In the genomic region with DNA sequence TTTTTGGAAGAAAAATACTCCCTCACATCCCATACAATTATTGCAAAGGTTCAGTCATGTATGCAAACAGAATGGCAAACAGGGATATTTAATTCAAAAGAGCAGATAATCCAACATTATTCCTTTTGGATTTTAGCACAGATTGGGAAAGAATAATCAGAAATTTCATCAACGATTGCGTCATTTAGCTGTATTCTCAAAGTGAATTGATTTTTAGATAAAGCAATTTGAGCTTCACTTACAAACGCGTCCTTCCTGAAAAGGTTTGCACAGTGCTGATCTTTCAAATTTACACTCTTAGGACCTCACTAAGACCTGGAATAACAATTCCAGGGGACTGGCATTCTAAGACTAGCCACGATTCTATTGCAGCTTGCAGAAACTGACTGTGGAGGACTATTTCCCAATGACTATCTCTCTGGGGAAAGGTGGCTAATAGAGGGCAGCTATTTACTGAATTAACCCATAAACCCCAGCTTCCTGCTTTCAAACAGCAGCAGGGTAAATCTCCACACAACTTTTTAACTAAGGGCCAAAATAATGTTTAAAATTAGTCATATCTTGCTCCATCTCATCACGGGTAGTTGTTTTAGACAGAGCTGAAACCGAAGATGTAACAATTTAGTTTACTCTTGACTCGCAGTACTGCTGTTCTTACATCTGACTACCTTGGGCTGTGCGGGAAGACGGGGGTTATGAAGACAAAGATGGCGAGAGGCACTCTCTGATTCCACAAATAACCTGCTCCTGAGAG, we compare ENCODE assay signal across 16 cellular contexts.
DNase-seq lines count a peak whose midpoint lies in the region; ATAC-seq and TF ChIP-seq lines count a peak whose summit lies in the region.
"Had no signal": no experiment of that assay in that cellular context is flagged by ENCODE, and none has a peak within 500 bp of the region (broad histone marks: within the 10 kb centered on the region; RNA-seq: fewer than 3 reads in every experiment).

No MANE protein-coding gene starts in this region.

- H3K27ac Mint-ChIP-seq in naive thymus-derived CD8-positive, alpha-beta T cell: no peak overlapping the region
- no peak overlapping the region for H3K27ac Mint-ChIP-seq in stimulated activated naive CD8-positive, alpha-beta T cell treated with anti-CD3 and anti-CD28 coated beads, Interleukin-15, amount 100 ng/mL, for 72 hours
- H3K27ac Mint-ChIP-seq: activated naive CD8-positive, alpha-beta T cell treated with anti-CD3 and anti-CD28 coated beads for 36 hours had no signal

- peaks cover 0 to 19% (median 3%) of the 10 kb centered on the region in 4 donors for H3K4me1 Mint-ChIP-seq in naive thymus-derived CD8-positive, alpha-beta T cell
- H3K4me1 Mint-ChIP-seq in stimulated activated naive CD8-positive, alpha-beta T cell treated with anti-CD3 and anti-CD28 coated beads, Interleukin-15, amount 100 ng/mL, for 72 hours: no peaks in the 10 kb centered on the region

- H3K4me3 ChIP-seq in GM06990 (replicated peaks; ENCODE audit: low read depth, low read length): peak overlapping the region; percentile 31
- H3K4me3 ChIP-seq in fibroblast of pulmonary artery (replicated peaks; ENCODE audit: low read depth, low read length): no peak overlapping the region
- H3K4me3 ChIP-seq: coronary artery, lower lobe of right lung had no signal

- peaks cover 0 to 6% (median 0%) of the 10 kb centered on the region in 3 donors for H3K36me3 Mint-ChIP-seq in naive thymus-derived CD8-positive, alpha-beta T cell
- H3K36me3 Mint-ChIP-seq: activated naive CD8-positive, alpha-beta T cell treated with anti-CD3 and anti-CD28 coated beads for 36 hours had no signal

- POLR2A ChIA-PET in naive thymus-derived CD8-positive, alpha-beta T cell (lab: Charles Lee): no interaction called here

- H3K27me3 ChIP-seq in GM06990 (replicated peaks; ENCODE audit: control insufficient read depth, insufficient read depth, low read length): no peaks in the 10 kb centered on the region

- peak; percentile 61 for ATAC-seq in GM21381 (IDR thresholded peaks at IDR 0.05; ENCODE audit: unreplicated experiment)
- peak; percentile 61 for ATAC-seq in HG03469 (IDR thresholded peaks at IDR 0.05; ENCODE audit: unreplicated experiment)
- ATAC-seq in naive thymus-derived CD8-positive, alpha-beta T cell: no peak
- no peak for ATAC-seq in stimulated activated naive CD8-positive, alpha-beta T cell treated with anti-CD3 and anti-CD28 coated beads, Interleukin-15, amount 100 ng/mL, for 72 hours
- ATAC-seq: lower lobe of right lung had no signal

- H3K36me3 ChIP-seq in GM06990 (ENCODE audit: control insufficient read depth, insufficient read depth, low read length): no peaks in the 10 kb centered on the region
- H3K36me3 ChIP-seq: lower lobe of right lung had no signal

- H3K4me3 Mint-ChIP-seq in naive thymus-derived CD8-positive, alpha-beta T cell: no peak overlapping the region
- no peak overlapping the region for H3K4me3 Mint-ChIP-seq in stimulated activated naive CD8-positive, alpha-beta T cell treated with anti-CD3 and anti-CD28 coated beads, Interleukin-15, amount 100 ng/mL, for 72 hours
- H3K4me3 Mint-ChIP-seq: activated naive CD8-positive, alpha-beta T cell treated with anti-CD3 and anti-CD28 coated beads for 36 hours had no signal

- TF ChIP-seq CTCF in GM06990 (IDR thresholded peaks at IDR 0.05; ENCODE audit: insufficient read depth, low read length, poor library complexity, severe bottlenecking) (no peak), fibroblast of pulmonary artery (IDR thresholded peaks at IDR 0.05; ENCODE audit: low read length, missing control alignments) (no peak)

- H3K9me3 Mint-ChIP-seq in naive thymus-derived CD8-positive, alpha-beta T cell: no peaks in the 10 kb centered on the region
- H3K9me3 Mint-ChIP-seq in stimulated activated naive CD8-positive, alpha-beta T cell treated with anti-CD3 and anti-CD28 coated beads, Interleukin-15, amount 100 ng/mL, for 72 hours: no peaks in the 10 kb centered on the region
- H3K9me3 Mint-ChIP-seq: activated naive CD8-positive, alpha-beta T cell treated with anti-CD3 and anti-CD28 coated beads for 36 hours had no signal

- H3K27me3 Mint-ChIP-seq in naive thymus-derived CD8-positive, alpha-beta T cell: no peaks in the 10 kb centered on the region
- no peaks in the 10 kb centered on the region for H3K27me3 Mint-ChIP-seq in stimulated activated naive CD8-positive, alpha-beta T cell treated with anti-CD3 and anti-CD28 coated beads, Interleukin-15, amount 100 ng/mL, for 72 hours
- H3K27me3 Mint-ChIP-seq: activated naive CD8-positive, alpha-beta T cell treated with anti-CD3 and anti-CD28 coated beads for 36 hours had no signal

- DNase-seq in GM06990 (ENCODE audit: extremely low read depth, insufficient read length): peak; percentile 29
- DNase-seq in fibroblast of pulmonary artery (ENCODE audit: low read depth): peak; percentile 6
- no peak for DNase-seq in LoVo (ENCODE audit: low spot score)
- no peak for DNase-seq in activated effector memory CD4-positive, alpha-beta T cell treated with Interleukin-2 at 50 U/mL for 16 hours
- DNase-seq in naive thymus-derived CD8-positive, alpha-beta T cell: no peak
- no peak for DNase-seq in stimulated activated naive CD8-positive, alpha-beta T cell treated with anti-CD3 and anti-CD28 coated beads, Interleukin-15, amount 100 ng/mL, for 72 hours
- DNase-seq: activated CD8-positive, alpha-beta memory T cell treated with anti-CD3 and anti-CD28 coated beads for 24 hours; activated naive CD8-positive, alpha-beta T cell treated with anti-CD3 and anti-CD28 coated beads for 36 hours; DMS79; lower lobe of right lung; NCI-H1694; OCI-M1; stimulated activated CD4-positive, alpha-beta T cell treated with anti-CD3 and anti-CD28 coated beads, Interleukin-2, amount 100 ng/mL, for 48 hours had no signal

Comparison
In these comparisons a context has a peak if more than half of its experiments do, and no peak if none do; other contexts are left out.
1. DNase-seq: peak in GM06990 (single experiment) and fibroblast of pulmonary artery (single experiment); none in LoVo (single experiment), activated effector memory CD4-positive, alpha-beta T cell treated with Interleukin-2 at 50 U/mL for 16 hours (single experiment), naive thymus-derived CD8-positive, alpha-beta T cell (0 of 10) and stimulated activated naive CD8-positive, alpha-beta T cell treated with anti-CD3 and anti-CD28 coated beads, Interleukin-15, amount 100 ng/mL, for 72 hours (0 of 2).
2. ATAC-seq: peak in GM21381 (single experiment) and HG03469 (single experiment); none in naive thymus-derived CD8-positive, alpha-beta T cell (0 of 2) and stimulated activated naive CD8-positive, alpha-beta T cell treated with anti-CD3 and anti-CD28 coated beads, Interleukin-15, amount 100 ng/mL, for 72 hours (single experiment).